Comparison of ENCODE assay signal across 18 cellular contexts in the genomic region with DNA sequence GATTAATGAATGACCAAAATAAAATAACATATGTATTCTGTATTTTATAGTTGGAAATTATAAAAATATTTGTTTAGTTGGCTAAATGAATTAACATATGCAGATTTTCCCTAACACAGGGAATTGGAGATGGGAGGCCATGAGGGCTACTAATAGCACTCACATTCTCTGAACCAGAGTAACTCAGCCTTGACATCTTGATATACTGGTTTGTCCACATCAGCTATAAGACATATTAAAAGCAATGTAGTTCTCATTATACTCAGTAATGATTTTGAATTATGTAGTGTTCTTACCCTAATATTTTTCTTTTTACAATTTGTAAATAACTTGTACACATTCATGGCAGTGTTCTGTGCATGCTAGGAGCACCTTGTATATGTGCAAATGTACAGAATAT.
"Had no signal": no experiment of that assay in that cellular context is flagged by ENCODE, and none has a peak within 500 bp of the region (broad histone marks: within the 10 kb centered on the region; RNA-seq: fewer than 3 reads in every experiment).

No MANE protein-coding gene starts in this region.

- H3K36me3 ChIP-seq: MG63 had no signal

- H3K4me3 ChIP-seq: MG63 had no signal

- H3K9me3 ChIP-seq: MG63, SK-N-SH had no signal

- DNase-seq: KBM-7, MG63, NCI-H1092 treated with DMSO at 0.1 percent for 48 hours, NCI-H1436, NCI-H187, NCI-H2029, NCI-H2081 treated with DMSO at 0.1 percent for 48 hours, NCI-H2171, NCI-H446, NCI-H510A, NCI-H524 treated with DMSO at 0.1 percent for 48 hours, NCI-H69, Right ventricle myocardium superior, RPMI8226, SIG-M5, SK-N-SH, SW 1271, T-cell had no signal

- H3K27me3 ChIP-seq: MG63 had no signal
